ENCODE assay signal across 5 cellular contexts in the genomic region with DNA sequence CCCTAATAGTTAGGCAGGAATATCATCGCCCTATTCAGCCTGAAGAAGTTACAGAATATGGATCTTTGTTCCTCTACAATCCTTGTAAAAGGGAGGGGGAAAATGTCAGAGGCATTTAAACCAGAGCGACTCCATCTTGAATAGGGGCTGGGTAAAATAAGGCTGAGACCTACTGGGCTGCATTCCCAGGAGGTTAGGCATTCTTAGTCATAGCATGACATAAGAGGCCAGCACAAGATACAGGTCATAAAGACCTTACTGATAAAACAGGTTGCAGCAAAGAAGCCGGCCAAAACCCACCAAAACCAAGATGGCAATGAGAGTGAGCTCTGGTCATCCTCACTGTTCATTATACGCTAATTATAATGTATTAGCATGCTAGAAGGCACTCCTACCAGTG. TPM values are rescaled to one million over a fixed set of nuclear protein-coding genes. Genes with fewer than 3 reads are reported as not detected.
"Had no signal": no experiment of that assay in that cellular context is flagged by ENCODE, and none has a peak within 500 bp of the region (broad histone marks: within the 10 kb centered on the region; RNA-seq: fewer than 3 reads in every experiment).

No MANE protein-coding gene starts in this region.

RNA-seq across cellular contexts. Expression of a gene that starts 15.4 kb away (rescaled TPM):
- total RNA-seq: HepG2, HT-29, IMR-90, K562 had no signal
- polyA plus RNA-seq: HepG2, IgD-negative memory B cell, IMR-90, K562 had no signal
